In genomic region chr10:44278669-44279337, GRCh38 we compare ENCODE assay signal across 16 cellular contexts.
DNase-seq lines count a peak whose midpoint lies in the region; FAIRE-seq and TF ChIP-seq lines count a peak whose summit lies in the region.
"Had no signal": no experiment of that assay in that cellular context is flagged by ENCODE, and none has a peak within 500 bp of the region (broad histone marks: within the 10 kb centered on the region; RNA-seq: fewer than 3 reads in every experiment).

No MANE protein-coding gene starts in this region.

- no CpG with 5 or more reads among the region's 6 CpGs for WGBS in trophoblast cell (ENCODE audit: extremely low coverage, insufficient coverage, insufficient read length)

- peak overlapping the region; percentile 66 for H3K27ac ChIP-seq in trophoblast cell (ENCODE audit: low read depth, low read length)
- H3K27ac ChIP-seq: KMS-11, left lung had no signal

- H3K4ac ChIP-seq in trophoblast cell (ENCODE audit: low read depth, low read length): no peak overlapping the region

- peak overlapping the region; percentile 41 for H2AK5ac ChIP-seq in trophoblast cell (ENCODE audit: low read length)

- peak overlapping the region; percentile 46 for H2BK120ac ChIP-seq in trophoblast cell (ENCODE audit: insufficient read depth, low read length, poor library complexity)

- no peak overlapping the region for H4K12ac ChIP-seq in trophoblast cell (ENCODE audit: low read depth, low read length)

- H3K27me3 ChIP-seq in trophoblast cell (ENCODE audit: insufficient read depth, low read length): no peaks in the 10 kb centered on the region
- H3K27me3 ChIP-seq: left lung had no signal

- H3K14ac ChIP-seq in trophoblast cell (ENCODE audit: low read length): no peak overlapping the region

- peak overlapping the region; percentile 38 for H2BK12ac ChIP-seq in trophoblast cell (ENCODE audit: low read length)

- no peak overlapping the region for H3K23ac ChIP-seq in trophoblast cell (ENCODE audit: low read length)

- H3K36me3 ChIP-seq in trophoblast cell (ENCODE audit: control insufficient read depth in 1 of 2, insufficient read depth in 2 of 2, low read length in 2 of 2): no peaks in the 10 kb centered on the region
- H3K36me3 ChIP-seq: left lung had no signal

- H2AFZ ChIP-seq in trophoblast cell (ENCODE audit: insufficient read depth, low read length, poor library complexity): no peak overlapping the region

- peaks cover 3 to 11% of the 10 kb centered on the region in 2 experiments for H3K4me1 ChIP-seq in trophoblast cell (ENCODE audit: control insufficient read depth in 1 of 2, insufficient read depth in 2 of 2, low read length in 2 of 2)
- H3K4me1 ChIP-seq: left lung had no signal

- no peak overlapping the region for H3K4me3 ChIP-seq in fibroblast of mammary gland (ENCODE audit: control insufficient read depth, low read depth, low read length)
- H3K4me3 ChIP-seq in trophoblast cell (ENCODE audit: low read depth, low read length): no peak overlapping the region
- H3K4me3 ChIP-seq: left lung, mucosa of descending colon had no signal

- no peak overlapping the region for H2BK5ac ChIP-seq in trophoblast cell (ENCODE audit: low read depth, low read length, poor library complexity)

- peaks cover 3% of the 10 kb centered on the region for H3K79me1 ChIP-seq in trophoblast cell (ENCODE audit: low read length)

- H4K8ac ChIP-seq in trophoblast cell (ENCODE audit: low read depth, low read length): no peak overlapping the region

- peak; percentile 45 for DNase-seq in ELF-1 (ENCODE audit: low read depth, low spot score)
- DNase-seq in RCC 7860 (ENCODE audit: low spot score): peak; percentile 46
- DNase-seq in fibroblast of mammary gland (ENCODE audit: low read depth): peak; percentile 31
- no peak for DNase-seq in trophoblast cell
- DNase-seq in GM13977 (ENCODE audit: low spot score): no peak
- no peak for DNase-seq in medulla oblongata (ENCODE audit: extremely low spot score)
- DNase-seq in CD1c-positive myeloid dendritic cell (ENCODE audit: extremely low spot score): no peak
- DNase-seq: activated CD4-positive, CD25-positive, alpha-beta regulatory T cell; activated CD8-positive, alpha-beta memory T cell treated with anti-CD3 and anti-CD28 coated beads for 24 hours; effector CD8-positive, alpha-beta T cell; HCEC 1CT; mucosa of descending colon; NCI-H1436 treated with DMSO at 0.1 percent for 48 hours; stimulated activated CD4-positive, alpha-beta T cell treated with anti-CD3 and anti-CD28 coated beads, Interleukin-2, amount 100 ng/mL, for 48 hours had no signal

- no peaks in the 10 kb centered on the region for H3K79me2 ChIP-seq in trophoblast cell (ENCODE audit: control insufficient read depth, insufficient read depth, low read length, poor library complexity)

- no peak overlapping the region for H3K9ac ChIP-seq in trophoblast cell (ENCODE audit: low read length)
- H3K9ac ChIP-seq: KMS-11 had no signal

- peak overlapping the region; percentile 4 for H3K4me2 ChIP-seq in trophoblast cell (ENCODE audit: low read length)
- H3K4me2 ChIP-seq: KMS-11 had no signal

- FAIRE-seq in RCC 7860 (lab: Jason Lieb, UNC): no peak

- peak overlapping the region; percentile 61 for H4K91ac ChIP-seq in trophoblast cell (ENCODE audit: low read depth, low read length)

- in situ Hi-C loops in GM13977 (cut with MboI; ENCODE audit: low pct_unique_long_range_greater_than_20kb, low sequenced_read_pairs, unreplicated experiment): loop anchor here (25.0 kb wide), 1 partner anchor 92 kb away; no protein-coding TSS in a partner anchor

- no peaks in the 10 kb centered on the region for H3K9me3 ChIP-seq in trophoblast cell (ENCODE audit: insufficient read depth, low read depth, low read length)
- H3K9me3 ChIP-seq: left lung, mucosa of descending colon had no signal

- H3K18ac ChIP-seq in trophoblast cell (ENCODE audit: low read length): peak overlapping the region; percentile 39

- TF ChIP-seq CTCF in fibroblast of mammary gland (conservative IDR thresholded peaks at IDR 0.05; ENCODE audit: control insufficient read depth, insufficient read depth, low read depth, low read length): no peak
- no peak for TF ChIP-seq CTCF in GM13977 (IDR thresholded peaks at IDR 0.05; ENCODE audit: extremely low read depth, insufficient read depth, missing control alignments)

Comparison
In these comparisons a context has a peak if more than half of its experiments do, and no peak if none do; other contexts are left out.
1. DNase-seq: peak in ELF-1 (single experiment), RCC 7860 (single experiment) and fibroblast of mammary gland (single experiment); none in trophoblast cell (0 of 2), GM13977 (single experiment), medulla oblongata (single experiment) and CD1c-positive myeloid dendritic cell (single experiment).